ENCODE assay signal across 17 cellular contexts in genomic region chr12:66496595-66496994, GRCh38.
"Had no signal": no experiment of that assay in that cellular context is flagged by ENCODE, and none has a peak within 500 bp of the region (broad histone marks: within the 10 kb centered on the region; RNA-seq: fewer than 3 reads in every experiment).

No MANE protein-coding gene starts in this region.

- H3K4me2 ChIP-seq: hepatocyte had no signal

- H3K4me3 ChIP-seq: colonic mucosa, hepatocyte, right atrium auricular region, sigmoid colon, skin epidermis, stomach had no signal

- H3K79me2 ChIP-seq: hepatocyte had no signal

- ATAC-seq: naive thymus-derived CD4-positive, alpha-beta T cell had no signal

- H3K4me1 Mint-ChIP-seq: naive thymus-derived CD4-positive, alpha-beta T cell had no signal

- DNase-seq: colonic mucosa; effector CD4-positive, alpha-beta T cell; foreskin melanocyte; head of caudate nucleus; kidney glomerular epithelial cell; naive thymus-derived CD4-positive, alpha-beta T cell; posterior cingulate gyrus; sigmoid colon; stimulated activated CD4-positive, alpha-beta T cell treated with anti-CD3 and anti-CD28 coated beads, Interleukin-12 subunit alpha, Interleukin-12 subunit beta, amount 100 ng/mL, for 4 hours; stimulated activated naive CD4-positive, alpha-beta T cell; stomach; substantia nigra; trophoblast cell had no signal

- H3K4me1 ChIP-seq: colonic mucosa, right atrium auricular region, sigmoid colon, stomach had no signal

- H3K36me3 Mint-ChIP-seq: naive thymus-derived CD4-positive, alpha-beta T cell had no signal

- H3K4me3 Mint-ChIP-seq: naive thymus-derived CD4-positive, alpha-beta T cell had no signal

- H3K27ac Mint-ChIP-seq: naive thymus-derived CD4-positive, alpha-beta T cell had no signal

- H3K27me3 ChIP-seq: colonic mucosa, hepatocyte, neutrophil, right atrium auricular region, sigmoid colon, stomach had no signal

- H3K9me3 ChIP-seq: colonic mucosa, neutrophil, right atrium auricular region, sigmoid colon, stomach had no signal

- H3K27ac ChIP-seq: colonic mucosa, hepatocyte, neutrophil, right atrium auricular region, sigmoid colon, skin epidermis, stomach had no signal

- H3K9me3 Mint-ChIP-seq: naive thymus-derived CD4-positive, alpha-beta T cell had no signal

- H3K36me3 ChIP-seq: colonic mucosa, neutrophil, right atrium auricular region, sigmoid colon, stomach had no signal
